11 cellular contexts compared by ENCODE assay signal in genomic region chr10:70742537-70743429, GRCh38. TPM values are rescaled to one million over a fixed set of nuclear protein-coding genes. Genes with fewer than 3 reads are reported as not detected.
DNase-seq lines count a peak whose midpoint lies in the region; ATAC-seq and TF ChIP-seq lines count a peak whose summit lies in the region.
"Had no signal": no experiment of that assay in that cellular context is flagged by ENCODE, and none has a peak within 500 bp of the region (broad histone marks: within the 10 kb centered on the region; RNA-seq: fewer than 3 reads in every experiment).

No MANE protein-coding gene starts in this region.

- DNase-seq in SKM-1 treated with dmso at 0.1 percent for 144 hours (lab: John Stamatoyannopoulos, UW; ENCODE audit: unreplicated experiment) (peak; percentile 21), SKM-1 (lab: John Stamatoyannopoulos, UW; ENCODE audit: unreplicated experiment) (no peak), hepatocyte (ENCODE audit: low spot score) (peak; percentile 68), lower leg skin (ENCODE audit: low spot score in 2 of 2) (no peak), HFFc6 (no peak)
- DNase-seq in activated naive CD8-positive, alpha-beta T cell treated with anti-CD3 and anti-CD28 coated beads for 36 hours = no peak
- DNase-seq in stimulated activated effector memory CD8-positive, alpha-beta T cell treated with anti-CD3 and anti-CD28 coated beads, Interleukin-12 subunit alpha, Interleukin-12 subunit beta, amount 100 ng/mL, for 72 hours (ENCODE audit: low spot score in 2 of 2) = no peak
- DNase-seq: 8988T; effector CD4-positive, alpha-beta T cell had no signal

- intact Hi-C loops in lower leg skin (cut with DNase I; ENCODE audit: low total_unique reads) = no loop called here

- peak; percentile 11 for ATAC-seq in stimulated activated effector memory CD8-positive, alpha-beta T cell treated with anti-CD3 and anti-CD28 coated beads, Interleukin-12 subunit alpha, Interleukin-12 subunit beta, amount 100 ng/mL, for 72 hours
- ATAC-seq in GM18519 (IDR thresholded peaks at IDR 0.05; ENCODE audit: low FRiP score, unreplicated experiment) = no peak

- no peaks in the 10 kb centered on the region for H3K27me3 Mint-ChIP-seq in activated naive CD8-positive, alpha-beta T cell treated with anti-CD3 and anti-CD28 coated beads for 36 hours
- H3K27me3 Mint-ChIP-seq in HFFc6 (ENCODE audit: insufficient read depth) = peaks cover 29% of the 10 kb centered on the region

- WGBS in hepatocyte (ENCODE audit: low lambda C conversion rate, missing lambda C conversion rate) = 45% methylated on average over 8 of the region's 8 CpGs
- 50 to 54% methylated on average over 8 of the region's 8 CpGs for WGBS in lower leg skin, 2 donors

- no peaks in the 10 kb centered on the region for H3K9me3 ChIP-seq in hepatocyte (ENCODE audit: low read depth)

- no peaks in the 10 kb centered on the region for H3K9me3 Mint-ChIP-seq in activated naive CD8-positive, alpha-beta T cell treated with anti-CD3 and anti-CD28 coated beads for 36 hours
- no peaks in the 10 kb centered on the region for H3K9me3 Mint-ChIP-seq in stimulated activated effector memory CD8-positive, alpha-beta T cell treated with anti-CD3 and anti-CD28 coated beads, Interleukin-12 subunit alpha, Interleukin-12 subunit beta, amount 100 ng/mL, for 72 hours
- H3K9me3 Mint-ChIP-seq in HFFc6 = no peaks in the 10 kb centered on the region

- peaks cover 6% of the 10 kb centered on the region for H3K4me1 Mint-ChIP-seq in activated naive CD8-positive, alpha-beta T cell treated with anti-CD3 and anti-CD28 coated beads for 36 hours
- H3K4me1 Mint-ChIP-seq in stimulated activated effector memory CD8-positive, alpha-beta T cell treated with anti-CD3 and anti-CD28 coated beads, Interleukin-12 subunit alpha, Interleukin-12 subunit beta, amount 100 ng/mL, for 72 hours = peaks cover 11% of the 10 kb centered on the region
- H3K4me1 Mint-ChIP-seq in HFFc6 (ENCODE audit: low read depth) = no peaks in the 10 kb centered on the region; the same call in 1 of the 2 replicates

- H3K4me1 ChIP-seq in hepatocyte (ENCODE audit: insufficient read depth) = peaks cover 16% of the 10 kb centered on the region

- H3K9me2 ChIP-seq in hepatocyte (replicated peaks; ENCODE audit: insufficient read depth) = no peaks in the 10 kb centered on the region

- H3K4me3 ChIP-seq in hepatocyte (no peak overlapping the region), lower leg skin (ENCODE audit: low read depth, poor library complexity, severe bottlenecking) (no peak overlapping the region)

- H3K4me3 Mint-ChIP-seq in activated naive CD8-positive, alpha-beta T cell treated with anti-CD3 and anti-CD28 coated beads for 36 hours = no peak overlapping the region
- no peak overlapping the region for H3K4me3 Mint-ChIP-seq in stimulated activated effector memory CD8-positive, alpha-beta T cell treated with anti-CD3 and anti-CD28 coated beads, Interleukin-12 subunit alpha, Interleukin-12 subunit beta, amount 100 ng/mL, for 72 hours
- H3K4me3 Mint-ChIP-seq in HFFc6 = no peak overlapping the region

- H3K79me2 ChIP-seq in hepatocyte = no peaks in the 10 kb centered on the region

- H2AFZ ChIP-seq in hepatocyte = peak overlapping the region; percentile 1

- H3K27ac ChIP-seq in hepatocyte = peak overlapping the region; percentile 44

- H3K27ac Mint-ChIP-seq in activated naive CD8-positive, alpha-beta T cell treated with anti-CD3 and anti-CD28 coated beads for 36 hours = peak overlapping the region; percentile 26
- H3K27ac Mint-ChIP-seq in stimulated activated effector memory CD8-positive, alpha-beta T cell treated with anti-CD3 and anti-CD28 coated beads, Interleukin-12 subunit alpha, Interleukin-12 subunit beta, amount 100 ng/mL, for 72 hours = peak overlapping the region; percentile 68
- H3K27ac Mint-ChIP-seq in HFFc6 = no peak overlapping the region

- peak overlapping the region; percentile 2 for H3K4me2 ChIP-seq in hepatocyte

- H3K27me3 ChIP-seq in hepatocyte = no peaks in the 10 kb centered on the region

- TF ChIP-seq CTCF in hepatocyte (IDR thresholded peaks at IDR 0.05; ENCODE audit: poor library complexity) (no peak), lower leg skin (IDR thresholded peaks at IDR 0.05) (no peak), HFFc6 (IDR thresholded peaks at IDR 0.05) (no peak)

- no peaks in the 10 kb centered on the region for H4K20me1 ChIP-seq in hepatocyte (ENCODE audit: insufficient read depth, poor library complexity, severe bottlenecking)

- no peaks in the 10 kb centered on the region for H3K36me3 ChIP-seq in hepatocyte (replicated peaks; ENCODE audit: insufficient read depth, low read depth)

- no peak for TF ChIP-seq POLR2A in lower leg skin (IDR thresholded peaks at IDR 0.05)

- H3K36me3 Mint-ChIP-seq in activated naive CD8-positive, alpha-beta T cell treated with anti-CD3 and anti-CD28 coated beads for 36 hours = no peaks in the 10 kb centered on the region
- H3K36me3 Mint-ChIP-seq in stimulated activated effector memory CD8-positive, alpha-beta T cell treated with anti-CD3 and anti-CD28 coated beads, Interleukin-12 subunit alpha, Interleukin-12 subunit beta, amount 100 ng/mL, for 72 hours = no peaks in the 10 kb centered on the region
- no peaks in the 10 kb centered on the region for H3K36me3 Mint-ChIP-seq in HFFc6 (ENCODE audit: low read depth)

RNA-seq across cellular contexts. Expression of gene TBATA, which starts 42.4 kb away (rescaled TPM):
- not detected for total RNA-seq in activated naive CD8-positive, alpha-beta T cell treated with anti-CD3 and anti-CD28 coated beads for 36 hours
- not detected in 2 replicates for total RNA-seq in hepatocyte
- polyA plus RNA-seq in hepatocyte = not detected in 2 replicates
- total RNA-seq in lower leg skin = not detected
- not detected for total RNA-seq in HFFc6 (2021; fragmentation: NEBNext Ultra II Directional; extraction: Animal tissue kit (Norgen Biotek cat#: 25700))
- total RNA-seq: lung microvascular endothelial cell had no signal

Comparison
In these comparisons a context has a peak if more than half of its experiments do, and no peak if none do; other contexts are left out.
1. DNase-seq: peak in SKM-1 treated with dmso at 0.1 percent for 144 hours (single experiment) and hepatocyte (single experiment); none in SKM-1 (single experiment), activated naive CD8-positive, alpha-beta T cell treated with anti-CD3 and anti-CD28 coated beads for 36 hours (single experiment), stimulated activated effector memory CD8-positive, alpha-beta T cell treated with anti-CD3 and anti-CD28 coated beads, Interleukin-12 subunit alpha, Interleukin-12 subunit beta, amount 100 ng/mL, for 72 hours (0 of 2), lower leg skin (0 of 2) and HFFc6 (single experiment).